Comparison of ENCODE assay signal across 9 cellular contexts in the genomic region with DNA sequence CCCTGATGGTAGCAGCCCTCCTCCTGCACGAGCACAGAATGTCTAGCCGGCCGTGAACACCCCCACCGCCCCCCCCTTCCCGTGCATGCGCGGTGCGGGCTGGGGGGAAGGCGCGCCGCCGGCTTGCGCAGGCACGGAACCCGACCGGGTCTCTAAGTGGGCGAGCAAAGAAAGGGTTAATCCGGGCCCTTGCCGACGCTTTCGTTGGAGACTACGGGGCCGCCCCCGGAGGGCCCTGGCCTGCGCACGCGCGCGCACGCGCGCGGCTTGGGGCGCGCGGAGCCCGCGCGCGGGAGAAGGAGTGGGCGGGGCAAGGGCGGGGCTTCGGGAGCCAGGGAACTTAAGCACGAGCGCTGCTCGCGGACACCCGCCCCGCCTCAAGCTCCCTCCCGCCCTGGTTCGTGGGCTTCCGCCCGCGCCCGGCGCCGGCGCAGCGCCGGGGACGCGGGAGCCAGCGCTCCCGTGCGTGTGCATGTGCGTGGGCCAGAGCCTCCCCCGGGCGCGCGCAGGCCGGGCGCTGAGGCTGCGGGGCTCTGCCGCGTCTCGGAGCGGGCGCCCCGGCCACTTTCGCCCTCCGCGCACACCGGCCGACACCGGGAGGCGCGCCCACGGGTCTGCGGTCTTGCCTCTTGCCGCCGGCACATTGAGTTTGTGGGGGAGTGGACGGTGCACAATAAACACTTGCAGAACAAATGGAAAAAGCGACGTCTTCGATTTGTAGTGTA. TPM values are rescaled to one million over a fixed set of nuclear protein-coding genes. Genes with fewer than 3 reads are reported as not detected.
DNase-seq lines count a peak whose midpoint lies in the region; ATAC-seq, FAIRE-seq and TF ChIP-seq lines count a peak whose summit lies in the region.
"Had no signal": no experiment of that assay in that cellular context is flagged by ENCODE, and none has a peak within 500 bp of the region (broad histone marks: within the 10 kb centered on the region; RNA-seq: fewer than 3 reads in every experiment).

No MANE protein-coding gene starts in this region.

- POLR2A ChIA-PET in HepG2 (lab: Yijun Ruan, JAX) = interaction anchor here (1.3 to 4.7 kb wide), 6 partner anchors 9 to 59 kb away, joined by 3 to 82 read pairs (median 12); no protein-coding TSS in a partner anchor

- peak overlapping the region; percentile 92 for H3K4me2 ChIP-seq in BLaER1
- peak overlapping the region; percentile 80 for H3K4me2 ChIP-seq in HepG2 (ENCODE audit: low read depth, low read length)

- peak overlapping the region; percentile 76 for H3K4me3 ChIP-seq in BLaER1
- peak overlapping the region; percentile 67 to 79 (median 74); a peak in 5 of 6 replicates for H3K4me3 ChIP-seq in HepG2 (replicated peaks in 1 of 3; ENCODE audit: insufficient read depth in 1 of 3, low read depth in 2 of 3, low read length in 3 of 3)

- H3K36me3 ChIP-seq in BLaER1 (peaks cover 17% of the 10 kb centered on the region), HepG2 (replicated peaks in 1 of 2; ENCODE audit: control insufficient read depth in 1 of 2, insufficient read depth in 2 of 2, low read length in 2 of 2) (peaks cover 2 to 8% of the 10 kb centered on the region in 2 experiments; a peak in 3 of 5 replicates)

- 83% methylated on average over 10 of the region's 95 CpGs for WGBS in HepG2 (ENCODE audit: low lambda C conversion rate)

- H3K4me3 Mint-ChIP-seq in dendritic cell treated with granulocyte-macrophage colony-stimulating factor and Interleukin-4, amounts not matched to agents 40 ng/mL and 50 ng/mL, for 4 days = peak overlapping the region; percentile 92

- TF ChIP-seq EP300 in HepG2 (IDR thresholded peaks at IDR 0.05; ENCODE audit: low read depth in 2 of 2, low read length in 2 of 2) (peak in 1 of 2 experiments; percentile 15; a peak in 1 of 4 replicates), HepG2 (CRISPR knock-in tag; IDR thresholded peaks at IDR 0.05; ENCODE audit: borderline replicate concordance) (no peak)

- DNase-seq in NCI-H524 treated with DMSO at 0.1 percent for 48 hours (lab: John Stamatoyannopoulos, UW) (peak; percentile 76), HepG2 (ENCODE audit: low spot score) (peak; percentile 90)
- DNase-seq in activated CD4-positive, alpha-beta T cell treated with anti-CD3 and anti-CD28 coated beads, Interleukin-2, amount 50 U/mL, for 1 hour = peak; percentile 95
- DNase-seq in stimulated activated CD4-positive, alpha-beta T cell treated with anti-CD3 and anti-CD28 coated beads, Interleukin-2, amount 100 ng/mL, for 48 hours = peak; percentile 93 to 95

- H3K4me1 ChIP-seq in BLaER1 = peaks cover 21% of the 10 kb centered on the region
- peaks cover 51% of the 10 kb centered on the region for H3K4me1 ChIP-seq in HepG2 (ENCODE audit: insufficient read depth, low read length)

- no peak for TF ChIP-seq CTCF in HepG2 (CRISPR knock-in tag; IDR thresholded peaks at IDR 0.05)

- TF ChIP-seq POLR2A in HepG2 (IDR thresholded peaks at IDR 0.05; ENCODE audit: insufficient read depth in 1 of 2, low read depth in 2 of 2, low read length in 2 of 2) = peak in 1 of 2 experiments; percentile 67; a peak in 3 of 4 replicates

- ATAC-seq in GM19324 (IDR thresholded peaks at IDR 0.05; ENCODE audit: low FRiP score, unreplicated experiment) (peak; percentile 72), HG03460 (IDR thresholded peaks at IDR 0.05; ENCODE audit: unreplicated experiment) (peak; percentile 59), HepG2 (peak; percentile 44)

- no peaks in the 10 kb centered on the region for H3K9me3 ChIP-seq in BLaER1
- H3K9me3 ChIP-seq in HepG2 (ENCODE audit: low read length) = no peaks in the 10 kb centered on the region

- BruUV-seq in HepG2 (replicated peaks; lab: Mats Ljungman, UMichigan) = no TSS peak

- TF ChIP-seq RAD21 in HepG2 (CRISPR knock-in tag; IDR thresholded peaks at IDR 0.05) = peak; percentile 48; the same call in 1 of the 2 replicates

- FAIRE-seq in HepG2 (lab: Jason Lieb, UNC) = no peak
- FAIRE-seq: endometrium had no signal

- H3K79me2 ChIP-seq in HepG2 (ENCODE audit: insufficient read depth, low read length) = peaks cover 13% of the 10 kb centered on the region

- H3K9me3 Mint-ChIP-seq in dendritic cell treated with granulocyte-macrophage colony-stimulating factor and Interleukin-4, amounts not matched to agents 40 ng/mL and 50 ng/mL, for 4 days = no peaks in the 10 kb centered on the region

- peaks cover 21% of the 10 kb centered on the region for H3K36me3 Mint-ChIP-seq in dendritic cell treated with granulocyte-macrophage colony-stimulating factor and Interleukin-4, amounts not matched to agents 40 ng/mL and 50 ng/mL, for 4 days (ENCODE audit: low read depth)

- intact Hi-C loops in dendritic cell treated with granulocyte-macrophage colony-stimulating factor and Interleukin-4, amounts not matched to agents 40 ng/mL and 50 ng/mL, for 4 days (cut with micrococcal nuclease) = loop anchor here (1.0 to 10.0 kb wide), 5 partner anchors 59 to 289 kb away; no protein-coding TSS in a partner anchor
- intact Hi-C loops in HepG2 (cut with micrococcal nuclease; ENCODE audit: unreplicated experiment) = no loop called here

- in situ Hi-C loops in HepG2 (cut with HindIII; ENCODE audit: extremely low pct_ligation_motif_present, low pct_unique_long_range_greater_than_20kb) = no loop called here

- CTCF ChIA-PET in HepG2 (lab: Yijun Ruan, JAX; ENCODE audit: low intra/inter-chr PET ratio, low total read pairs) = no interaction called here

- no peaks in the 10 kb centered on the region for H4K20me1 ChIP-seq in BLaER1
- no peaks in the 10 kb centered on the region for H4K20me1 ChIP-seq in HepG2 (ENCODE audit: insufficient read depth, low read length)

- peaks cover 31% of the 10 kb centered on the region for H3K4me1 Mint-ChIP-seq in dendritic cell treated with granulocyte-macrophage colony-stimulating factor and Interleukin-4, amounts not matched to agents 40 ng/mL and 50 ng/mL, for 4 days (ENCODE audit: low read depth)

- H3K27me3 Mint-ChIP-seq in dendritic cell treated with granulocyte-macrophage colony-stimulating factor and Interleukin-4, amounts not matched to agents 40 ng/mL and 50 ng/mL, for 4 days = no peaks in the 10 kb centered on the region

- peak overlapping the region; percentile 99 for H3K27ac Mint-ChIP-seq in dendritic cell treated with granulocyte-macrophage colony-stimulating factor and Interleukin-4, amounts not matched to agents 40 ng/mL and 50 ng/mL, for 4 days

- H3K27ac ChIP-seq in BLaER1 = peak overlapping the region; percentile 97
- H3K27ac ChIP-seq in HepG2 (ENCODE audit: extremely low read length, insufficient read depth, low read length) = peak overlapping the region; percentile 96

- H3K27me3 ChIP-seq in BLaER1 (no peaks in the 10 kb centered on the region), HepG2 (ENCODE audit: control insufficient read depth in 1 of 2, insufficient read depth in 2 of 2, low read length in 2 of 2) (no peaks in the 10 kb centered on the region; a peak in 1 of 5 replicates)

- no peak overlapping the region for H2AFZ ChIP-seq in HepG2 (ENCODE audit: low read length)

- H3K9ac ChIP-seq in BLaER1 (peak overlapping the region; percentile 94), HepG2 (ENCODE audit: insufficient read depth, low read depth, low read length) (peak overlapping the region; percentile 81)

TF ChIP-seq in HepG2, 621 proteins besides CTCF, POLR2A, EP300 and RAD21 (continues in another document):
- TF ChIP-seq ZNF567 (CRISPR knock-in tag; IDR thresholded peaks at IDR 0.05; ENCODE audit: borderline replicate concordance) = no peak
- TF ChIP-seq CREB1 (IDR thresholded peaks at IDR 0.05) = 0 out of 2 replicates have a peak, but pooled peaks have one; percentile 9
- TF ChIP-seq CREB1 (CRISPR knock-in tag; IDR thresholded peaks at IDR 0.05) = no peak
- TF ChIP-seq HINFP (CRISPR knock-in tag; IDR thresholded peaks at IDR 0.05; ENCODE audit: low read depth) = no peak
- TF ChIP-seq JUND (CRISPR knock-in tag; IDR thresholded peaks at IDR 0.05) = 0 out of 2 replicates have a peak, but pooled peaks have one; percentile 17
- TF ChIP-seq GATAD1 (CRISPR knock-in tag; IDR thresholded peaks at IDR 0.05) = no peak
- TF ChIP-seq AGO2 (optimal IDR thresholded peaks at IDR 0.05; ENCODE audit: low read depth, low read length) = peak; percentile 92
- no peak for TF ChIP-seq PITX1 (CRISPR knock-in tag; IDR thresholded peaks at IDR 0.05)
- TF ChIP-seq ZNF160 (CRISPR knock-in tag; IDR thresholded peaks at IDR 0.05) = no peak

RNA-seq across cellular contexts. Expression of gene ZBTB14, which starts 0.6 kb away (rescaled TPM):
- total RNA-seq in HepG2 (2016; rRNA removed; fragmentation: Illumina TruSeq; extraction: Trizol) = 14.4 and 15.9 TPM in 2 replicates
- total RNA-seq in HepG2 (2016; cell fraction: cytosol; rRNA removed; fragmentation: Illumina TruSeq; extraction: Trizol; ENCODE audit: low read depth) = 2.7 and 3.1 TPM in 2 replicates
- total RNA-seq in HepG2 (2016; cell fraction: insoluble cytoplasmic fraction; rRNA removed; fragmentation: Illumina TruSeq; extraction: Trizol) = 14.2 and 15.0 TPM in 2 replicates
- 10.5 and 11.1 TPM in 2 replicates for total RNA-seq in HepG2 (2016; cell fraction: membrane; rRNA removed; fragmentation: Illumina TruSeq; extraction: Trizol)
- total RNA-seq in HepG2 (2016; cell fraction: nucleus; rRNA removed; fragmentation: Illumina TruSeq; extraction: Trizol) = 15.9 and 16.7 TPM in 2 replicates
- 5.5 and 8.0 TPM in 2 replicates for polyA plus RNA-seq in HepG2 (2011; rRNA removed)
- 3.3 and 5.2 TPM in 2 replicates for polyA plus RNA-seq in HepG2 (2011; cell fraction: cytosol; rRNA removed)
- 5.2 and 7.5 TPM in 2 replicates for polyA plus RNA-seq in HepG2 (2011; cell fraction: nucleus; rRNA removed)
- 5.4 and 9.0 TPM in 2 replicates for polyA plus RNA-seq in HepG2 (2012)
- polyA plus RNA-seq in HepG2 (2016; cell fraction: cytosol; fragmentation: Illumina TruSeq; extraction: Trizol; ENCODE audit: low read depth) = 1.7 and 2.0 TPM in 2 replicates
- polyA plus RNA-seq in HepG2 (2016; cell fraction: insoluble cytoplasmic fraction; fragmentation: Illumina TruSeq; extraction: Trizol; ENCODE audit: low read depth) = 13.8 and 14.0 TPM in 2 replicates
- 4.6 and 6.3 TPM in 2 replicates for polyA plus RNA-seq in HepG2 (2016; cell fraction: membrane; fragmentation: Illumina TruSeq; extraction: Trizol; ENCODE audit: low read depth)
- polyA plus RNA-seq in HepG2 (2016; cell fraction: nucleus; fragmentation: Illumina TruSeq; extraction: Trizol; ENCODE audit: insufficient read depth, low read depth) = 16.1 and 16.5 TPM in 2 replicates
- polyA minus RNA-seq in HepG2 (2011; rRNA and poly(A)+ RNA removed; ENCODE audit: low replicate concordance) = 9.7 and 13.9 TPM in 2 replicates
- 5.6 and 6.5 TPM in 2 replicates for polyA minus RNA-seq in HepG2 (2011; cell fraction: cytosol; rRNA and poly(A)+ RNA removed)
- 21.5 and 26.5 TPM in 2 replicates for polyA minus RNA-seq in HepG2 (2011; cell fraction: nucleus; rRNA and poly(A)+ RNA removed)

Comparison
In these comparisons a context has a peak if more than half of its experiments do, and no peak if none do; other contexts are left out.
1. Peak in every context shown above with its lines: DNase-seq, ATAC-seq, H3K4me3 ChIP-seq and H3K27ac ChIP-seq.